8 cellular contexts compared by ENCODE assay signal in the genomic region with DNA sequence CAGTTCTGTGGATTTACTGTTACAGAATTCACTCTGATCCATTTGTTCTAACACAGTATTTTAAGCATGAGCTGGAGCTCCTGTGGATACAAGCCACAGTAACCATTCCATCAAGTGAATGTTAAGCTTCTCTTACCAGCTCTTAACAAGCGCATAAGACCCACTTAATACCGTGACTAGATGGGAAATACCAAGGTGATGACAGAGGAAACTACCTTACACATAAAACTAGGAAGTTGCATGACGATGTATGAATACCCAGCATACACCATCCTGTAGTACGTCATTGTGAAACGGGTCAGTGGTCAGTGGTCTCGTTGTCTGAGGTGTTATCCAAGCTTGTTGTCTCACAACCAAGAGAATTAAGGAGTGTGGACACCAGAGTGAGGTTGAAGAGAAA. TPM values are rescaled to one million over a fixed set of nuclear protein-coding genes. Genes with fewer than 3 reads are reported as not detected.
DNase-seq lines count a peak whose midpoint lies in the region; ATAC-seq and TF ChIP-seq lines count a peak whose summit lies in the region.

No MANE protein-coding gene starts in this region.

- CTCF ChIA-PET in PC-3 (lab: Charles Lee): no interaction called here

- WGBS in upper lobe of left lung, 2 donors: 60 to 69% methylated on average over 6 of the region's 6 CpGs

- no peaks in the 10 kb centered on the region for H3K9me3 Mint-ChIP-seq in activated naive CD8-positive, alpha-beta T cell treated with anti-CD3 and anti-CD28 coated beads, Interleukin-2, amount 50 U/mL, for 24 hours

- no peaks in the 10 kb centered on the region for H3F3A ChIP-seq in PC-3 (ENCODE audit: low read length, unreplicated experiment)

- H3K9me3 ChIP-seq in upper lobe of left lung: no peaks in the 10 kb centered on the region
- H3K9me3 ChIP-seq in PC-3 (ENCODE audit: low read length): no peaks in the 10 kb centered on the region

- TF ChIP-seq CTCF in upper lobe of left lung (IDR thresholded peaks at IDR 0.05) (no peak), PC-3 (conservative IDR thresholded peaks at IDR 0.05; ENCODE audit: low read depth, low read length) (no peak)

- peak; percentile 30 for DNase-seq in stimulated activated CD4-positive, alpha-beta T cell treated with anti-CD3 and anti-CD28 coated beads, Interleukin-15, amount 100 ng/mL, for 24 hours
- DNase-seq in stimulated activated CD4-positive, alpha-beta T cell treated with anti-CD3 and anti-CD28 coated beads, Interleukin-4, amount 100 ng/mL, for 4 hours: no peak
- no peak for DNase-seq in activated naive CD8-positive, alpha-beta T cell treated with anti-CD3 and anti-CD28 coated beads, Interleukin-2, amount 50 U/mL, for 24 hours
- peak in 1 of 2 donors; percentile 25 for DNase-seq in upper lobe of left lung
- DNase-seq in RKO (ENCODE audit: low spot score): no peak
- no peak for DNase-seq in PC-3
- no peak for DNase-seq in Right ventricle myocardium inferior (ENCODE audit: missing footprints)

- H3K79me2 ChIP-seq in PC-3 (ENCODE audit: low read length): no peaks in the 10 kb centered on the region

- peak overlapping the region; percentile 58 to 98 (median 98) for H3K27ac ChIP-seq in upper lobe of left lung
- no peak overlapping the region for H3K27ac ChIP-seq in PC-3 (ENCODE audit: low read length)

- intact Hi-C loops in PC-3 (cut with micrococcal nuclease): no loop called here
- intact Hi-C loops in Right ventricle myocardium inferior (cut with DNase I): loop anchor here (5.0 kb wide), 2 partner anchors 392 to 557 kb away; a partner anchor contains a TSS

- peak in 1 of 4 donors; percentile 17 for TF ChIP-seq POLR2A in upper lobe of left lung (IDR thresholded peaks at IDR 0.05)

- H3K36me3 Mint-ChIP-seq in activated naive CD8-positive, alpha-beta T cell treated with anti-CD3 and anti-CD28 coated beads, Interleukin-2, amount 50 U/mL, for 24 hours (ENCODE audit: low read depth): no peaks in the 10 kb centered on the region

- H3K27me3 Mint-ChIP-seq in activated naive CD8-positive, alpha-beta T cell treated with anti-CD3 and anti-CD28 coated beads, Interleukin-2, amount 50 U/mL, for 24 hours: no peaks in the 10 kb centered on the region

- H3K4me1 ChIP-seq in upper lobe of left lung: peaks cover 23 to 37% (median 24%) of the 10 kb centered on the region in 4 donors
- no peaks in the 10 kb centered on the region for H3K4me1 ChIP-seq in PC-3 (ENCODE audit: insufficient read depth, low read length)

- peak; percentile 30 for ATAC-seq in HG03095 (IDR thresholded peaks at IDR 0.05; ENCODE audit: unreplicated experiment)
- ATAC-seq in activated naive CD8-positive, alpha-beta T cell treated with anti-CD3 and anti-CD28 coated beads, Interleukin-2, amount 50 U/mL, for 24 hours: peak; percentile 26
- peak in 1 of 2 donors; percentile 13 for ATAC-seq in upper lobe of left lung (ENCODE audit: low FRiP score in 2 of 2)
- ATAC-seq in PC-3: no peak
- ATAC-seq in Right ventricle myocardium inferior: no peak

- H3K9ac ChIP-seq in PC-3 (ENCODE audit: low read length): no peak overlapping the region

- H3K27ac Mint-ChIP-seq in activated naive CD8-positive, alpha-beta T cell treated with anti-CD3 and anti-CD28 coated beads, Interleukin-2, amount 50 U/mL, for 24 hours: peak overlapping the region; percentile 96

- no peak for TF ChIP-seq EP300 in upper lobe of left lung (IDR thresholded peaks at IDR 0.05)

- H2AFZ ChIP-seq in PC-3 (ENCODE audit: low read length): no peak overlapping the region

- no peak overlapping the region for H3K4me3 ChIP-seq in upper lobe of left lung
- H3K4me3 ChIP-seq in PC-3 (ENCODE audit: low read length): no peak overlapping the region

- H3K27me3 ChIP-seq in upper lobe of left lung (no peaks in the 10 kb centered on the region), PC-3 (ENCODE audit: low read length) (no peaks in the 10 kb centered on the region)

- H3K4me1 Mint-ChIP-seq in activated naive CD8-positive, alpha-beta T cell treated with anti-CD3 and anti-CD28 coated beads, Interleukin-2, amount 50 U/mL, for 24 hours: peaks cover 55% of the 10 kb centered on the region

- no peaks in the 10 kb centered on the region for H4K20me1 ChIP-seq in PC-3 (ENCODE audit: low read length)

- BruUV-seq in PC-3 (replicated peaks; lab: Mats Ljungman, UMichigan): no TSS peak

- peak overlapping the region; percentile 45 for H3K4me3 Mint-ChIP-seq in activated naive CD8-positive, alpha-beta T cell treated with anti-CD3 and anti-CD28 coated beads, Interleukin-2, amount 50 U/mL, for 24 hours

- H3K4me2 ChIP-seq in PC-3 (ENCODE audit: low read length): no peak overlapping the region

- POLR2A ChIA-PET in PC-3 (lab: Charles Lee; ENCODE audit: unreplicated experiment): no interaction called here

- H3K9me2 ChIP-seq in PC-3 (replicated peaks; ENCODE audit: low read length): no peaks in the 10 kb centered on the region

- H3K36me3 ChIP-seq in upper lobe of left lung (no peaks in the 10 kb centered on the region), PC-3 (ENCODE audit: low read depth, low read length) (no peaks in the 10 kb centered on the region)

RNA-seq across cellular contexts. Expression of a gene that starts 2.0 kb away (rescaled TPM):
- total RNA-seq in upper lobe of left lung (10 to 100 TPM; 24.2 to 64.3 (median 49.0) TPM), PC-3 (2014; rRNA removed) (0.18 and 0.40 TPM in 2 replicates), Right ventricle myocardium inferior (11.1 TPM)

RNA-seq across cellular contexts. Expression of a gene that starts 10.0 kb away (rescaled TPM):
- 1 to 10 TPM; 3.2 to 7.0 (median 3.8) TPM for total RNA-seq in upper lobe of left lung
- total RNA-seq in PC-3 (2014; rRNA removed): not detected in 2 replicates
- 0.62 TPM for total RNA-seq in Right ventricle myocardium inferior

Comparison
In these comparisons a context has a peak if more than half of its experiments do, and no peak if none do; other contexts are left out.
1. ATAC-seq: peak in HG03095 (single experiment) and activated naive CD8-positive, alpha-beta T cell treated with anti-CD3 and anti-CD28 coated beads, Interleukin-2, amount 50 U/mL, for 24 hours (single experiment); none in PC-3 (single experiment) and Right ventricle myocardium inferior (single experiment).